ENCODE assay signal across 8 cellular contexts in the genomic region with DNA sequence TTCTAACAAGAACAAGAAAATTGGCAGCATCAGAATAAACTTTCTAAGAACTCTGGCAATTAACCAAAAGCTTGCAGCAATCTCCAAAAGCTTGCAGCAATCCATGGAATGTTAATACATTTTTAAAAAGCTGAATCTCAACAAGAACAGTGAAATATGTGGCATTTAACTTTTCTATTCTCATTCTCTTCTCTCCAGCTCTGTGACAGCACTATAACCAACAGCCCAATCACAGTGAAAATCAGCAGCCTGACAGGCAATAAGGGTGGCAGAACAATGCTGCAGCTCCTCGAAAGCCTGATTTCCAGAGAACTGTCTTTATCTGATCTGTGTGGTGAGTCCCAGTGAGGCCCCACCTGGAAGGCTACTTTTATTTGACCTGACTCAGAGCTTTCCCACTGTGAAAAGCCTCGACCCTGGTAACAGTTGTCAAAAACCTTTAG.
DNase-seq lines count a peak whose midpoint lies in the region; ATAC-seq and TF ChIP-seq lines count a peak whose summit lies in the region.

No MANE protein-coding gene starts in this region.

- CTCF ChIA-PET in A673 (lab: Charles Lee): no interaction called here

- H3K4me3 ChIP-seq in A673 (ENCODE audit: low read depth, low read length, poor library complexity, severe bottlenecking): no peak overlapping the region

- TF ChIP-seq CTCF in A673 (conservative IDR thresholded peaks at IDR 0.05; ENCODE audit: low read depth, low read length) (no peak), glutamatergic neuron (IDR thresholded peaks at IDR 0.05; ENCODE audit: partially characterized antibody, unreplicated experiment) (no peak), GM20000 (IDR thresholded peaks at IDR 0.05; ENCODE audit: extremely low read depth, missing control alignments) (no peak)

- peak; percentile 9 for ATAC-seq in GM21529 (IDR thresholded peaks at IDR 0.05; ENCODE audit: unreplicated experiment)

- H3K4me1 Mint-ChIP-seq in glutamatergic neuron (ENCODE audit: low read depth, unreplicated experiment): peaks cover 35% of the 10 kb centered on the region

- peak; percentile 11 for DNase-seq in A673 (ENCODE audit: low spot score)
- peak; percentile 70 for DNase-seq in NCI-H748 (lab: John Stamatoyannopoulos, UW; ENCODE audit: unreplicated experiment)
- no peak for DNase-seq in glutamatergic neuron
- no peak for DNase-seq in dermis blood vessel endothelial cell
- DNase-seq in GM20000 (ENCODE audit: low spot score): no peak
- DNase-seq in occipital lobe (lab: John Stamatoyannopoulos, UW): no peak
- DNase-seq in hepatic stellate cell (ENCODE audit: low spot score): no peak

- intact Hi-C loops in A673 (cut with micrococcal nuclease; ENCODE audit: unreplicated experiment): no loop called here

- H3K27ac ChIP-seq in A673 (ENCODE audit: low read depth, low read length, poor library complexity, severe bottlenecking): no peak overlapping the region

- peak overlapping the region; percentile 67 for H3K4me3 Mint-ChIP-seq in glutamatergic neuron (ENCODE audit: unreplicated experiment)

- H3K36me3 ChIP-seq in A673 (ENCODE audit: insufficient read depth, low read length, poor library complexity, severe bottlenecking): no peaks in the 10 kb centered on the region

- peaks cover 5% of the 10 kb centered on the region for H3K36me3 Mint-ChIP-seq in glutamatergic neuron (ENCODE audit: unreplicated experiment)

- H3K27me3 Mint-ChIP-seq in glutamatergic neuron (ENCODE audit: unreplicated experiment): peaks cover 3% of the 10 kb centered on the region

- H3K9me3 ChIP-seq in A673 (ENCODE audit: low read depth, low read length, poor library complexity, severe bottlenecking): no peaks in the 10 kb centered on the region

- BruUV-seq in A673 (replicated peaks; lab: Mats Ljungman, UMichigan): no TSS peak

- POLR2A ChIA-PET in A673 (lab: Charles Lee; ENCODE audit: low non-redundant PET): no interaction called here

- no peaks in the 10 kb centered on the region for H3K27me3 ChIP-seq in A673 (replicated peaks; ENCODE audit: insufficient read depth, low read depth, low read length, poor library complexity)

- H3K27ac Mint-ChIP-seq in glutamatergic neuron (ENCODE audit: unreplicated experiment): peak overlapping the region; percentile 90

- peaks cover 5% of the 10 kb centered on the region for H3K9me3 Mint-ChIP-seq in glutamatergic neuron (ENCODE audit: unreplicated experiment)

- H3K4me1 ChIP-seq in A673 (ENCODE audit: insufficient read depth, low read length, poor library complexity, severe bottlenecking): peaks cover 24% of the 10 kb centered on the region

Comparison
In these comparisons a context has a peak if more than half of its experiments do, and no peak if none do; other contexts are left out.
1. DNase-seq: peak in A673 (single experiment) and NCI-H748 (single experiment); none in glutamatergic neuron (single experiment), dermis blood vessel endothelial cell (single experiment), GM20000 (single experiment), occipital lobe (single experiment) and hepatic stellate cell (single experiment).